Comparison of ENCODE assay signal across 2 cellular contexts in genomic region chr9:136997355-136997754, GRCh38.
TF ChIP-seq lines count a peak whose summit lies in the region.

No MANE protein-coding gene starts in this region.

TF ChIP-seq in GM23338, 12 proteins besides CTCF, POLR2A, EP300 and RAD21:
- no peak for TF ChIP-seq STAT1 (IDR thresholded peaks at IDR 0.05; ENCODE audit: unreplicated experiment)
- TF ChIP-seq, protein P1, sequence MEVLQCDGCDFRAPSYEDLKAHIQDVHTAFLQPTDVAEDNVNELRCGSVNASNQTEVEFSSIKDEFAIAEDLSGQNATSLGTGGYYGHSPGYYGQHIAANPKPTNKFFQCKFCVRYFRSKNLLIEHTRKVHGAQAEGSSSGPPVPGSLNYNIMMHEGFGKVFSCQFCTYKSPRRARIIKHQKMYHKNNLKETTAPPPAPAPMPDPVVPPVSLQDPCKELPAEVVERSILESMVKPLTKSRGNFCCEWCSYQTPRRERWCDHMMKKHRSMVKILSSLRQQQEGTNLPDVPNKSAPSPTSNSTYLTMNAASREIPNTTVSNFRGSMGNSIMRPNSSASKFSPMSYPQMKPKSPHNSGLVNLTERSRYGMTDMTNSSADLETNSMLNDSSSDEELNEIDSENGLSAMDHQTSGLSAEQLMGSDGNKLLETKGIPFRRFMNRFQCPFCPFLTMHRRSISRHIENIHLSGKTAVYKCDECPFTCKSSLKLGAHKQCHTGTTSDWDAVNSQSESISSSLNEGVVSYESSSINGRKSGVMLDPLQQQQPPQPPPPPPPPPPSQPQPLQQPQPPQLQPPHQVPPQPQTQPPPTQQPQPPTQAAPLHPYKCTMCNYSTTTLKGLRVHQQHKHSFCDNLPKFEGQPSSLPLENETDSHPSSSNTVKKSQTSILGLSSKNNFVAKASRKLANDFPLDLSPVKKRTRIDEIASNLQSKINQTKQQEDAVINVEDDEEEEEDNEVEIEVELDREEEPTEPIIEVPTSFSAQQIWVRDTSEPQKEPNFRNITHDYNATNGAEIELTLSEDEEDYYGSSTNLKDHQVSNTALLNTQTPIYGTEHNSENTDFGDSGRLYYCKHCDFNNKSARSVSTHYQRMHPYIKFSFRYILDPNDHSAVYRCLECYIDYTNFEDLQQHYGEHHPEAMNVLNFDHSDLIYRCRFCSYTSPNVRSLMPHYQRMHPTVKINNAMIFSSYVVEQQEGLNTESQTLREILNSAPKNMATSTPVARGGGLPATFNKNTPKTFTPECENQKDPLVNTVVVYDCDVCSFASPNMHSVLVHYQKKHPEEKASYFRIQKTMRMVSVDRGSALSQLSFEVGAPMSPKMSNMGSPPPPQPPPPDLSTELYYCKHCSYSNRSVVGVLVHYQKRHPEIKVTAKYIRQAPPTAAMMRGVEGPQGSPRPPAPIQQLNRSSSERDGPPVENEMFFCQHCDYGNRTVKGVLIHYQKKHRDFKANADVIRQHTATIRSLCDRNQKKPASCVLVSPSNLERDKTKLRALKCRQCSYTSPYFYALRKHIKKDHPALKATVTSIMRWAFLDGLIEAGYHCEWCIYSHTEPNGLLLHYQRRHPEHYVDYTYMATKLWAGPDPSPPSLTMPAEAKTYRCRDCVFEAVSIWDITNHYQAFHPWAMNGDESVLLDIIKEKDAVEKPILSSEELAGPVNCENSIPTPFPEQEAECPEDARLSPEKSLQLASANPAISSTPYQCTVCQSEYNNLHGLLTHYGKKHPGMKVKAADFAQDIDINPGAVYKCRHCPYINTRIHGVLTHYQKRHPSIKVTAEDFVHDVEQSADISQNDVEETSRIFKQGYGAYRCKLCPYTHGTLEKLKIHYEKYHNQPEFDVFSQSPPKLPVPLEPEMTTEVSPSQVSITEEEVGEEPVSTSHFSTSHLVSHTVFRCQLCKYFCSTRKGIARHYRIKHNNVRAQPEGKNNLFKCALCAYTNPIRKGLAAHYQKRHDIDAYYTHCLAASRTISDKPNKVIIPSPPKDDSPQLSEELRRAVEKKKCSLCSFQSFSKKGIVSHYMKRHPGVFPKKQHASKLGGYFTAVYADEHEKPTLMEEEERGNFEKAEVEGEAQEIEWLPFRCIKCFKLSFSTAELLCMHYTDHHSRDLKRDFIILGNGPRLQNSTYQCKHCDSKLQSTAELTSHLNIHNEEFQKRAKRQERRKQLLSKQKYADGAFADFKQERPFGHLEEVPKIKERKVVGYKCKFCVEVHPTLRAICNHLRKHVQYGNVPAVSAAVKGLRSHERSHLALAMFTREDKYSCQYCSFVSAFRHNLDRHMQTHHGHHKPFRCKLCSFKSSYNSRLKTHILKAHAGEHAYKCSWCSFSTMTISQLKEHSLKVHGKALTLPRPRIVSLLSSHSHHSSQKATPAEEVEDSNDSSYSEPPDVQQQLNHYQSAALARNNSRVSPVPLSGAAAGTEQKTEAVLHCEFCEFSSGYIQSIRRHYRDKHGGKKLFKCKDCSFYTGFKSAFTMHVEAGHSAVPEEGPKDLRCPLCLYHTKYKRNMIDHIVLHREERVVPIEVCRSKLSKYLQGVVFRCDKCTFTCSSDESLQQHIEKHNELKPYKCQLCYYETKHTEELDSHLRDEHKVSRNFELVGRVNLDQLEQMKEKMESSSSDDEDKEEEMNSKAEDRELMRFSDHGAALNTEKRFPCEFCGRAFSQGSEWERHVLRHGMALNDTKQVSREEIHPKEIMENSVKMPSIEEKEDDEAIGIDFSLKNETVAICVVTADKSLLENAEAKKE (CRISPR knock-in tag; IDR thresholded peaks at IDR 0.05) = no peak
- TF ChIP-seq JUNB (IDR thresholded peaks at IDR 0.05; ENCODE audit: unreplicated experiment) = no peak
- no peak for TF ChIP-seq CREB1 (CRISPR knock-in tag; IDR thresholded peaks at IDR 0.05; ENCODE audit: low read depth)
- TF ChIP-seq EZH2 (IDR thresholded peaks at IDR 0.05; ENCODE audit: low read depth, unreplicated experiment) = no peak
- no peak for TF ChIP-seq NANOG (IDR thresholded peaks at IDR 0.05; ENCODE audit: borderline replicate concordance)
- no peak for TF ChIP-seq ETS1 (IDR thresholded peaks at IDR 0.05)
- no peak for TF ChIP-seq ZNF331 (CRISPR knock-in tag; IDR thresholded peaks at IDR 0.05; ENCODE audit: low read depth)
- TF ChIP-seq POLR2AphosphoS5 (IDR thresholded peaks at IDR 0.05; ENCODE audit: low read depth) = no peak
- TF ChIP-seq ZNF114 (CRISPR knock-in tag; IDR thresholded peaks at IDR 0.05) = no peak
- TF ChIP-seq EZH2phosphoT487 (IDR thresholded peaks at IDR 0.05; ENCODE audit: unreplicated experiment) = no peak
- TF ChIP-seq, protein P2, sequence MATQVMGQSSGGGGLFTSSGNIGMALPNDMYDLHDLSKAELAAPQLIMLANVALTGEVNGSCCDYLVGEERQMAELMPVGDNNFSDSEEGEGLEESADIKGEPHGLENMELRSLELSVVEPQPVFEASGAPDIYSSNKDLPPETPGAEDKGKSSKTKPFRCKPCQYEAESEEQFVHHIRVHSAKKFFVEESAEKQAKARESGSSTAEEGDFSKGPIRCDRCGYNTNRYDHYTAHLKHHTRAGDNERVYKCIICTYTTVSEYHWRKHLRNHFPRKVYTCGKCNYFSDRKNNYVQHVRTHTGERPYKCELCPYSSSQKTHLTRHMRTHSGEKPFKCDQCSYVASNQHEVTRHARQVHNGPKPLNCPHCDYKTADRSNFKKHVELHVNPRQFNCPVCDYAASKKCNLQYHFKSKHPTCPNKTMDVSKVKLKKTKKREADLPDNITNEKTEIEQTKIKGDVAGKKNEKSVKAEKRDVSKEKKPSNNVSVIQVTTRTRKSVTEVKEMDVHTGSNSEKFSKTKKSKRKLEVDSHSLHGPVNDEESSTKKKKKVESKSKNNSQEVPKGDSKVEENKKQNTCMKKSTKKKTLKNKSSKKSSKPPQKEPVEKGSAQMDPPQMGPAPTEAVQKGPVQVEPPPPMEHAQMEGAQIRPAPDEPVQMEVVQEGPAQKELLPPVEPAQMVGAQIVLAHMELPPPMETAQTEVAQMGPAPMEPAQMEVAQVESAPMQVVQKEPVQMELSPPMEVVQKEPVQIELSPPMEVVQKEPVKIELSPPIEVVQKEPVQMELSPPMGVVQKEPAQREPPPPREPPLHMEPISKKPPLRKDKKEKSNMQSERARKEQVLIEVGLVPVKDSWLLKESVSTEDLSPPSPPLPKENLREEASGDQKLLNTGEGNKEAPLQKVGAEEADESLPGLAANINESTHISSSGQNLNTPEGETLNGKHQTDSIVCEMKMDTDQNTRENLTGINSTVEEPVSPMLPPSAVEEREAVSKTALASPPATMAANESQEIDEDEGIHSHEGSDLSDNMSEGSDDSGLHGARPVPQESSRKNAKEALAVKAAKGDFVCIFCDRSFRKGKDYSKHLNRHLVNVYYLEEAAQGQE (IDR thresholded peaks at IDR 0.05; ENCODE audit: unreplicated experiment) = no peak

TF ChIP-seq in WTC11, 78 proteins besides CTCF, POLR2A, EP300 and RAD21:
- TF ChIP-seq GABPB1 (CRISPR knock-in tag; IDR thresholded peaks at IDR 0.05) (no peak), NFATC4 (CRISPR knock-in tag; IDR thresholded peaks at IDR 0.05) (no peak), CBFB (CRISPR knock-in tag; IDR thresholded peaks at IDR 0.05; ENCODE audit: low read depth) (no peak), NFE2L1 (CRISPR knock-in tag; IDR thresholded peaks at IDR 0.05) (no peak), ZNF121 (CRISPR knock-in tag; IDR thresholded peaks at IDR 0.05) (no peak), NR1H2 (CRISPR knock-in tag; IDR thresholded peaks at IDR 0.05) (no peak), ZNF219 (CRISPR knock-in tag; IDR thresholded peaks at IDR 0.05; ENCODE audit: borderline replicate concordance) (no peak), CREM (CRISPR knock-in tag; IDR thresholded peaks at IDR 0.05) (no peak), GTF2I (CRISPR knock-in tag; conservative IDR thresholded peaks at IDR 0.05) (no peak), NR3C1 (CRISPR knock-in tag; conservative IDR thresholded peaks at IDR 0.05; ENCODE audit: low read depth) (no peak), IRF1 (CRISPR knock-in tag; IDR thresholded peaks at IDR 0.05) (no peak)
- TF ChIP-seq, protein P3, sequence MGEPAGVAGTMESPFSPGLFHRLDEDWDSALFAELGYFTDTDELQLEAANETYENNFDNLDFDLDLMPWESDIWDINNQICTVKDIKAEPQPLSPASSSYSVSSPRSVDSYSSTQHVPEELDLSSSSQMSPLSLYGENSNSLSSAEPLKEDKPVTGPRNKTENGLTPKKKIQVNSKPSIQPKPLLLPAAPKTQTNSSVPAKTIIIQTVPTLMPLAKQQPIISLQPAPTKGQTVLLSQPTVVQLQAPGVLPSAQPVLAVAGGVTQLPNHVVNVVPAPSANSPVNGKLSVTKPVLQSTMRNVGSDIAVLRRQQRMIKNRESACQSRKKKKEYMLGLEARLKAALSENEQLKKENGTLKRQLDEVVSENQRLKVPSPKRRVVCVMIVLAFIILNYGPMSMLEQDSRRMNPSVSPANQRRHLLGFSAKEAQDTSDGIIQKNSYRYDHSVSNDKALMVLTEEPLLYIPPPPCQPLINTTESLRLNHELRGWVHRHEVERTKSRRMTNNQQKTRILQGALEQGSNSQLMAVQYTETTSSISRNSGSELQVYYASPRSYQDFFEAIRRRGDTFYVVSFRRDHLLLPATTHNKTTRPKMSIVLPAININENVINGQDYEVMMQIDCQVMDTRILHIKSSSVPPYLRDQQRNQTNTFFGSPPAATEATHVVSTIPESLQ (CRISPR knock-in tag; IDR thresholded peaks at IDR 0.05) = no peak
- TF ChIP-seq, protein P4, sequence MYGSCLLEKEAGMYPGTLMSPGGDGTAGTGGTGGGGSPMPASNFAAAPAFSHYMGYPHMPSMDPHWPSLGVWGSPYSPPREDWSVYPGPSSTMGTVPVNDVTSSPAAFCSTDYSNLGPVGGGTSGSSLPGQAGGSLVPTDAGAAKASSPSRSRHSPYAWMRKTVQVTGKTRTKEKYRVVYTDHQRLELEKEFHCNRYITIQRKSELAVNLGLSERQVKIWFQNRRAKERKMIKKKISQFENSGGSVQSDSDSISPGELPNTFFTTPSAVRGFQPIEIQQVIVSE (CRISPR knock-in tag; IDR thresholded peaks at IDR 0.05; ENCODE audit: borderline replicate concordance) = no peak
